ENCODE assay signal across 11 cellular contexts in the genomic region with DNA sequence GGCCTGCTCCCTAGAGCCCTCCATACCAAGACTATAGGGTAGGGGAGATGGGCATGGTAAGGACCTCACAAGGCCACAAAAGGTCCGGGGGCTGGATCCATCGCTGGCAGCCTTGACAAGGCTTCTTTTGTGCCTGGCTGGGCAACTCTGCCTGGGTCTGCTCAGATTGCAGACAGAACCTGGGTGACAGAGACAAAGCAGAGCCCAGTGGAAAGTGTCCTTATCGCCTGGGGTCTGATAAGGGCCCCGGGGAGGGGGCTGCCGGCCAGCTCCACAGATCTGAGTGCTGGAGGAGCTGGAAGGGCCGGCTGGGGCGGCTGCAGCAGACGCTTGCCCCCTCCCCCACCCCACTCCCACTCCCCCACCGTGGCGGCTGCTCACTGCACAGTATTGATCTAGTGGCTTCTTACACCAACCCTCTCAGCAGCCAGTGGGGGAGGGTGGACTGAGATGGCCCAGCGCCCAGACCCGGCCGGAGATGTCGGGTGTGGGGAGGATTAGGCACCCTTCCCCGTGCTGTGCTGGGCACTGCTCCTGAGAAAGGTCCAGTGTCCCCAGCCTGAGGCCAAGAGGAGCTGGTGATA. TPM values are rescaled to one million over a fixed set of nuclear protein-coding genes. Genes with fewer than 3 reads are reported as not detected.
DNase-seq lines count a peak whose midpoint lies in the region; ATAC-seq and TF ChIP-seq lines count a peak whose summit lies in the region.
"Had no signal": no experiment of that assay in that cellular context is flagged by ENCODE, and none has a peak within 500 bp of the region (broad histone marks: within the 10 kb centered on the region; RNA-seq: fewer than 3 reads in every experiment).

No MANE protein-coding gene starts in this region.

- H3K27me3 ChIP-seq in BE2C (no peaks in the 10 kb centered on the region; the same call in 1 of the 2 replicates), cardiac muscle cell (no peaks in the 10 kb centered on the region)
- H3K27me3 ChIP-seq: ascending aorta, vagina had no signal

- H3K27ac Mint-ChIP-seq in neural crest cell (ENCODE audit: unreplicated experiment), result no peak overlapping the region

- H3K4me1 Mint-ChIP-seq in neural crest cell, result peaks cover 35% of the 10 kb centered on the region

- TF ChIP-seq CTCF in BE2C (IDR thresholded peaks at IDR 0.05; ENCODE audit: low read depth, low read length) (no peak), cardiac muscle cell (IDR thresholded peaks at IDR 0.05; ENCODE audit: low read depth, low read length) (no peak), neural crest cell (conservative IDR thresholded peaks at IDR 0.05) (no peak)

- H3K9me3 Mint-ChIP-seq in neural crest cell, result no peaks in the 10 kb centered on the region

- ATAC-seq in HG03175 (IDR thresholded peaks at IDR 0.05; ENCODE audit: unreplicated experiment) (no peak), GM19395 (IDR thresholded peaks at IDR 0.05; ENCODE audit: unreplicated experiment) (no peak)

- H3K36me3 Mint-ChIP-seq in neural crest cell (ENCODE audit: low read depth), result peaks cover 3% of the 10 kb centered on the region

- peaks cover 9% of the 10 kb centered on the region for H3K27me3 Mint-ChIP-seq in neural crest cell (ENCODE audit: low read depth)

- H3K4me3 ChIP-seq in BE2C (ENCODE audit: low read depth, low read length) (peak overlapping the region; percentile 21), cardiac muscle cell (peak overlapping the region; percentile 5)
- H3K4me3 ChIP-seq: ascending aorta, spleen, vagina had no signal

- peak overlapping the region; percentile 94 for H3K27ac ChIP-seq in cardiac muscle cell
- H3K27ac ChIP-seq: ascending aorta, vagina had no signal

- H3K36me3 ChIP-seq in BE2C, result no peaks in the 10 kb centered on the region
- no peaks in the 10 kb centered on the region for H3K36me3 ChIP-seq in cardiac muscle cell
- H3K36me3 ChIP-seq: ascending aorta, vagina had no signal

- peaks cover 26% of the 10 kb centered on the region for H3K4me1 ChIP-seq in BE2C
- peaks cover 93% of the 10 kb centered on the region for H3K4me1 ChIP-seq in cardiac muscle cell (ENCODE audit: low read depth)
- H3K4me1 ChIP-seq: ascending aorta had no signal

- peak; percentile 93 for DNase-seq in BE2C
- DNase-seq in SK-N-DZ (ENCODE audit: low spot score), result peak; percentile 93
- peak; percentile 52 to 96 for DNase-seq in cardiac muscle cell (ENCODE audit: low read depth in 1 of 2, low spot score in 1 of 2)
- no peak for DNase-seq in neural crest cell (ENCODE audit: low read depth, low spot score)
- DNase-seq in DMS79 (lab: John Stamatoyannopoulos, UW), result no peak
- no peak for DNase-seq in SKM-1 treated with dmso at 0.1 percent for 144 hours (lab: John Stamatoyannopoulos, UW; ENCODE audit: unreplicated experiment)
- DNase-seq: spleen had no signal

- H3K4me3 Mint-ChIP-seq in neural crest cell, result peak overlapping the region; percentile 80

- H3K9me3 ChIP-seq in BE2C (no peaks in the 10 kb centered on the region), cardiac muscle cell (ENCODE audit: low read depth) (no peaks in the 10 kb centered on the region)
- H3K9me3 ChIP-seq: ascending aorta, spleen, vagina had no signal

RNA-seq across cellular contexts. Expression of a gene that starts 7.2 kb away (rescaled TPM):
- 49.0 TPM for polyA plus RNA-seq in BE2C (2012; ENCODE audit: insufficient read depth, insufficient read length, low read depth)
- polyA plus RNA-seq in SK-N-DZ (2014; cell fraction: cytosol; rRNA removed), result 31.2 and 34.2 TPM in 2 replicates
- polyA plus RNA-seq in SK-N-DZ (2014; cell fraction: nucleus; rRNA removed), result 19.1 and 20.4 TPM in 2 replicates
- total RNA-seq in cardiac muscle cell (391 and 473 TPM in 2 replicates), neural crest cell (36.6 and 38.9 TPM in 2 replicates)
- polyA plus RNA-seq in cardiac muscle cell, result 317 and 388 TPM in 2 replicates

RNA-seq across cellular contexts. Expression of a gene that starts 31.6 kb away (rescaled TPM):
- 40.6 TPM for polyA plus RNA-seq in BE2C (2012; ENCODE audit: insufficient read depth, insufficient read length, low read depth)
- 23.5 and 46.4 TPM in 2 replicates for polyA plus RNA-seq in SK-N-DZ (2014; cell fraction: cytosol; rRNA removed)
- polyA plus RNA-seq in SK-N-DZ (2014; cell fraction: nucleus; rRNA removed), result 23.2 and 30.8 TPM in 2 replicates
- total RNA-seq in cardiac muscle cell (41.4 and 48.3 TPM in 2 replicates), neural crest cell (74.8 and 77.5 TPM in 2 replicates)
- polyA plus RNA-seq in cardiac muscle cell, result 40.2 and 60.8 TPM in 2 replicates

RNA-seq across cellular contexts. Expression of a gene that starts 32.3 kb away (rescaled TPM):
- 7.1 TPM for polyA plus RNA-seq in BE2C (2012; ENCODE audit: insufficient read depth, insufficient read length, low read depth)
- polyA plus RNA-seq in SK-N-DZ (2014; cell fraction: cytosol; rRNA removed), result 4.3 and 5.6 TPM in 2 replicates
- 3.1 and 9.4 TPM in 2 replicates for polyA plus RNA-seq in SK-N-DZ (2014; cell fraction: nucleus; rRNA removed)
- total RNA-seq in cardiac muscle cell (11.6 and 12.4 TPM in 2 replicates), neural crest cell (13.9 and 15.5 TPM in 2 replicates)
- 12.3 and 13.3 TPM in 2 replicates for polyA plus RNA-seq in cardiac muscle cell

Comparison
In these comparisons a context has a peak if more than half of its experiments do, and no peak if none do; other contexts are left out.
1. DNase-seq: peak in BE2C (single experiment), SK-N-DZ (single experiment) and cardiac muscle cell (2 of 2); none in neural crest cell (single experiment), DMS79 (single experiment) and SKM-1 treated with dmso at 0.1 percent for 144 hours (single experiment).